ENCODE assay signal across 18 cellular contexts in genomic region chr9:76873821-76874220, GRCh38. TPM values are rescaled to one million over a fixed set of nuclear protein-coding genes. Genes with fewer than 3 reads are reported as not detected.
DNase-seq lines count a peak whose midpoint lies in the region; ATAC-seq and TF ChIP-seq lines count a peak whose summit lies in the region.
"Had no signal": no experiment of that assay in that cellular context is flagged by ENCODE, and none has a peak within 500 bp of the region (broad histone marks: within the 10 kb centered on the region; RNA-seq: fewer than 3 reads in every experiment).

No MANE protein-coding gene starts in this region.

- H3K27me3 Mint-ChIP-seq in WTC11 (ENCODE audit: low read depth) (no peaks in the 10 kb centered on the region; the same call in 1 of the 2 replicates), Caco-2 (ENCODE audit: insufficient read depth, unreplicated experiment) (no peaks in the 10 kb centered on the region)

- intact Hi-C loops in Caco-2 (cut with micrococcal nuclease; ENCODE audit: unreplicated experiment), result no loop called here

- peak overlapping the region; percentile 40 for H2AFZ ChIP-seq in ACC112 (ENCODE audit: low read length, unreplicated experiment)

- H3K36me3 Mint-ChIP-seq in WTC11, result no peaks in the 10 kb centered on the region
- H3K36me3 Mint-ChIP-seq in Caco-2 (ENCODE audit: insufficient read depth, unreplicated experiment), result no peaks in the 10 kb centered on the region

- H3K4me3 ChIP-seq in ACC112 (ENCODE audit: low read depth, low read length) (peak overlapping the region; percentile 46), iPS-18a (ENCODE audit: low read length) (peak overlapping the region; percentile 26), skeletal muscle satellite cell (ENCODE audit: low read length) (peak overlapping the region; percentile 26), right atrium auricular region (no peak overlapping the region), Caco-2 (ENCODE audit: low read depth, low read length) (no peak overlapping the region)
- H3K4me3 ChIP-seq: BLaER1, GM12878 had no signal

- no peaks in the 10 kb centered on the region for H3K36me3 ChIP-seq in ACC112 (ENCODE audit: insufficient read depth, low read length)
- H3K36me3 ChIP-seq in iPS-18a (ENCODE audit: control insufficient read depth, low read depth, low read length), result no peaks in the 10 kb centered on the region
- no peaks in the 10 kb centered on the region for H3K36me3 ChIP-seq in skeletal muscle satellite cell (ENCODE audit: insufficient read depth, low read length)
- H3K36me3 ChIP-seq in right atrium auricular region, result no peaks in the 10 kb centered on the region
- no peaks in the 10 kb centered on the region for H3K36me3 ChIP-seq in Caco-2 (ENCODE audit: control insufficient read depth, insufficient read depth, low read length)
- H3K36me3 ChIP-seq: BLaER1 had no signal

- H3K9ac ChIP-seq in iPS-18a (ENCODE audit: low read length) (peak overlapping the region; percentile 37), skeletal muscle satellite cell (ENCODE audit: low read depth, low read length) (peak overlapping the region; percentile 45)
- H3K9ac ChIP-seq: BLaER1 had no signal

- no peak for DNase-seq in WTC11 (ENCODE audit: low spot score)
- DNase-seq in right atrium auricular region (ENCODE audit: low spot score), result no peak
- no peak for DNase-seq in Caco-2
- DNase-seq: activated CD4-positive, alpha-beta T cell treated with anti-CD3 and anti-CD28 coated beads, Interleukin-2, amount 10 ng/mL, durations not matched to agents 7 days and 5 days; activated CD8-positive, alpha-beta memory T cell treated with anti-CD3 and anti-CD28 coated beads, Interleukin-2, amount 50 U/mL, for 4 hours; GDM1; left cardiac atrium; NCI-H1694 treated with DMSO at 0.1 percent for 48 hours had no signal

- H3K27ac ChIP-seq in ACC112 (ENCODE audit: low read depth, low read length) (peak overlapping the region; percentile 83), iPS-18a (ENCODE audit: low read length) (peak overlapping the region; percentile 35), right atrium auricular region (peak overlapping the region in 1 of 2 donors; percentile 13)
- H3K27ac ChIP-seq: BLaER1 had no signal

- H3K9me3 Mint-ChIP-seq in WTC11, result no peaks in the 10 kb centered on the region
- no peaks in the 10 kb centered on the region for H3K9me3 Mint-ChIP-seq in Caco-2 (ENCODE audit: unreplicated experiment)
- H3K9me3 Mint-ChIP-seq: activated CD4-positive, alpha-beta T cell treated with anti-CD3 and anti-CD28 coated beads, Interleukin-2, amount 10 ng/mL, durations not matched to agents 7 days and 5 days; neural crest cell; stimulated activated naive CD8-positive, alpha-beta T cell treated with anti-CD3 and anti-CD28 coated beads, Interleukin-15, Interleukin-2, amounts not matched to agents 100 ng/mL and 50 ng/mL, for 24 hours had no signal

- H3K4me1 ChIP-seq in ACC112 (ENCODE audit: control insufficient read depth, insufficient read depth, low read length, unreplicated experiment), result peaks cover 55% of the 10 kb centered on the region
- peaks cover 27% of the 10 kb centered on the region for H3K4me1 ChIP-seq in iPS-18a (ENCODE audit: control insufficient read depth, low read depth, low read length)
- peaks cover 44% of the 10 kb centered on the region for H3K4me1 ChIP-seq in skeletal muscle satellite cell (ENCODE audit: control insufficient read depth, insufficient read depth, low read length)
- H3K4me1 ChIP-seq in right atrium auricular region, result no peaks in the 10 kb centered on the region
- H3K4me1 ChIP-seq in Caco-2, result no peaks in the 10 kb centered on the region
- H3K4me1 ChIP-seq: BLaER1 had no signal

- H3K4me1 Mint-ChIP-seq in WTC11, result peaks cover 35% of the 10 kb centered on the region
- no peaks in the 10 kb centered on the region for H3K4me1 Mint-ChIP-seq in Caco-2 (ENCODE audit: low read depth, unreplicated experiment)
- H3K4me1 Mint-ChIP-seq: activated CD4-positive, alpha-beta T cell treated with anti-CD3 and anti-CD28 coated beads, Interleukin-2, amount 10 ng/mL, durations not matched to agents 7 days and 5 days had no signal

- H3K79me2 ChIP-seq in ACC112 (ENCODE audit: control insufficient read depth, insufficient read depth, low read length, unreplicated experiment), result peaks cover 8% of the 10 kb centered on the region

- CTCF ChIA-PET in WTC11 (lab: Charles Lee) (interaction anchor here (0.5 to 1.6 kb wide), 6 partner anchors 13 to 123 kb away, joined by 3 to 7 read pairs (median 3); no protein-coding TSS in a partner anchor), Caco-2 (lab: Charles Lee) (no interaction called here)

- POLR2A ChIA-PET in WTC11 (lab: Charles Lee), result no interaction called here
- POLR2A ChIA-PET in Caco-2 (lab: Charles Lee), result no interaction called here

- H3K27me3 ChIP-seq in ACC112 (ENCODE audit: insufficient read depth, low read length) (no peaks in the 10 kb centered on the region), iPS-18a (ENCODE audit: control insufficient read depth, insufficient read depth, low read length) (no peaks in the 10 kb centered on the region), skeletal muscle satellite cell (ENCODE audit: control insufficient read depth, insufficient read depth, low read length) (no peaks in the 10 kb centered on the region), right atrium auricular region (no peaks in the 10 kb centered on the region), Caco-2 (replicated peaks; ENCODE audit: control insufficient read depth, insufficient read depth, low read length) (no peaks in the 10 kb centered on the region)
- H3K27me3 ChIP-seq: BLaER1 had no signal

- ATAC-seq in WTC11 (no peak), HG03108 (IDR thresholded peaks at IDR 0.05; ENCODE audit: unreplicated experiment) (no peak), GM18517 (IDR thresholded peaks at IDR 0.05; ENCODE audit: unreplicated experiment) (no peak)
- ATAC-seq: GM12878, HepG2 had no signal

- H3K9me3 ChIP-seq in iPS-18a (ENCODE audit: control insufficient read depth, low read depth, low read length), result no peaks in the 10 kb centered on the region
- H3K9me3 ChIP-seq in skeletal muscle satellite cell (replicated peaks; ENCODE audit: low read length), result no peaks in the 10 kb centered on the region
- H3K9me3 ChIP-seq in right atrium auricular region, result no peaks in the 10 kb centered on the region
- no peaks in the 10 kb centered on the region for H3K9me3 ChIP-seq in Caco-2
- H3K9me3 ChIP-seq: BLaER1 had no signal

- no TSS peak for BruUV-seq in Caco-2 (replicated peaks; lab: Mats Ljungman, UMichigan)

- peak overlapping the region; percentile 36; the same call in 1 of the 2 replicates for H3K4me3 Mint-ChIP-seq in WTC11
- no peak overlapping the region for H3K4me3 Mint-ChIP-seq in Caco-2 (ENCODE audit: unreplicated experiment)
- H3K4me3 Mint-ChIP-seq: activated CD4-positive, alpha-beta T cell treated with anti-CD3 and anti-CD28 coated beads, Interleukin-2, amount 10 ng/mL, durations not matched to agents 7 days and 5 days; stimulated activated naive CD8-positive, alpha-beta T cell treated with anti-CD3 and anti-CD28 coated beads, Interleukin-15, Interleukin-2, amounts not matched to agents 100 ng/mL and 50 ng/mL, for 24 hours had no signal

- H3K27ac Mint-ChIP-seq in WTC11 (peak overlapping the region; percentile 92), Caco-2 (ENCODE audit: unreplicated experiment) (no peak overlapping the region)
- H3K27ac Mint-ChIP-seq: activated CD4-positive, alpha-beta T cell treated with anti-CD3 and anti-CD28 coated beads, Interleukin-2, amount 10 ng/mL, durations not matched to agents 7 days and 5 days; stimulated activated naive CD8-positive, alpha-beta T cell treated with anti-CD3 and anti-CD28 coated beads, Interleukin-15, Interleukin-2, amounts not matched to agents 100 ng/mL and 50 ng/mL, for 24 hours had no signal

- H3K4me2 ChIP-seq in skeletal muscle satellite cell (ENCODE audit: low read length), result peak overlapping the region; percentile 67
- H3K4me2 ChIP-seq: BLaER1 had no signal

- TF ChIP-seq CTCF in WTC11 (IDR thresholded peaks at IDR 0.05), result no peak
- no peak for TF ChIP-seq CTCF in right atrium auricular region (IDR thresholded peaks at IDR 0.05)
- no peak for TF ChIP-seq CTCF in Caco-2 (IDR thresholded peaks at IDR 0.05; ENCODE audit: insufficient read depth in 1 of 2, low read depth in 1 of 2, low read length in 1 of 2, severe bottlenecking in 1 of 2, unreplicated experiment in 1 of 2)

TF ChIP-seq in WTC11, 78 proteins besides CTCF, POLR2A, EP300 and RAD21 (continues in another document):
- TF ChIP-seq PRRX2 (CRISPR knock-in tag; IDR thresholded peaks at IDR 0.05), result no peak
- TF ChIP-seq, protein P1, sequence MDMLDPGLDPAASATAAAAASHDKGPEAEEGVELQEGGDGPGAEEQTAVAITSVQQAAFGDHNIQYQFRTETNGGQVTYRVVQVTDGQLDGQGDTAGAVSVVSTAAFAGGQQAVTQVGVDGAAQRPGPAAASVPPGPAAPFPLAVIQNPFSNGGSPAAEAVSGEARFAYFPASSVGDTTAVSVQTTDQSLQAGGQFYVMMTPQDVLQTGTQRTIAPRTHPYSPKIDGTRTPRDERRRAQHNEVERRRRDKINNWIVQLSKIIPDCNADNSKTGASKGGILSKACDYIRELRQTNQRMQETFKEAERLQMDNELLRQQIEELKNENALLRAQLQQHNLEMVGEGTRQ (CRISPR knock-in tag; IDR thresholded peaks at IDR 0.05), result no peak
- TF ChIP-seq RORB (CRISPR knock-in tag; IDR thresholded peaks at IDR 0.05), result no peak
- no peak for TF ChIP-seq FOXP1 (CRISPR knock-in tag; IDR thresholded peaks at IDR 0.05; ENCODE audit: borderline replicate concordance)
- no peak for TF ChIP-seq EMX1 (CRISPR knock-in tag; IDR thresholded peaks at IDR 0.05)

RNA-seq across cellular contexts. Expression of gene PRUNE2, which starts 32.1 kb away (rescaled TPM):
- total RNA-seq in WTC11 (2021) (9.3 to 13.1 TPM (median 9.6 TPM) in 3 replicates), right atrium auricular region (10 to 100 TPM; 15.4 to 28.5 TPM), Caco-2 (2022) (3.5 and 3.7 TPM in 2 replicates)
- 31.7 and 34.5 TPM in 2 replicates for total RNA-seq in skeletal muscle satellite cell (2012; rRNA removed)

Comparison
In these comparisons a context has a peak if more than half of its experiments do, and no peak if none do; other contexts are left out.
1. H3K4me3 ChIP-seq: peak in ACC112 (single experiment), iPS-18a (single experiment) and skeletal muscle satellite cell (single experiment); none in right atrium auricular region (0 of 2) and Caco-2 (single experiment).